Comparison of ENCODE assay signal across 1 cellular context in genomic region chr15:85974742-85975141, GRCh38.
A peak's percentile ranks its signal among the peaks of the same experiment; 100 is the strongest.
TF ChIP-seq lines count a peak whose summit lies in the region.

No MANE protein-coding gene starts in this region.

TF ChIP-seq in HepG2, 621 proteins besides CTCF, POLR2A, EP300 and RAD21 (continued from another document):
- peak; percentile 58; the same call in 1 of the 2 replicates for TF ChIP-seq HNF4A (CRISPR knock-in tag; IDR thresholded peaks at IDR 0.05)
